ENCODE assay signal across 13 cellular contexts in genomic region chr5:101009758-101010519, GRCh38.
DNase-seq lines count a peak whose midpoint lies in the region; ATAC-seq, FAIRE-seq and TF ChIP-seq lines count a peak whose summit lies in the region.
"Had no signal": no experiment of that assay in that cellular context is flagged by ENCODE, and none has a peak within 500 bp of the region (broad histone marks: within the 10 kb centered on the region; RNA-seq: fewer than 3 reads in every experiment).

No MANE protein-coding gene starts in this region.

- no peaks in the 10 kb centered on the region for H3K36me3 ChIP-seq in OCI-LY3 (replicated peaks; ENCODE audit: low read depth, low read length)
- no peaks in the 10 kb centered on the region for H3K36me3 ChIP-seq in CD8-positive, alpha-beta T cell (ENCODE audit: insufficient read depth, low read length)

- H3K27ac ChIP-seq in OCI-LY3 (ENCODE audit: low read length), result no peak overlapping the region
- H3K27ac ChIP-seq in CD8-positive, alpha-beta T cell (ENCODE audit: low read depth, low read length), result no peak overlapping the region

- H3K4me3 Mint-ChIP-seq in CD8-positive, alpha-beta T cell, result no peak overlapping the region
- H3K4me3 Mint-ChIP-seq: activated naive CD4-positive, alpha-beta T cell treated with anti-CD3 and anti-CD28 coated beads, Interleukin-2, amount 50 U/mL, for 24 hours had no signal

- no peak for DNase-seq in GM12892 (ENCODE audit: insufficient read length)
- no peak for DNase-seq in urothelium cell line (ENCODE audit: low spot score)
- no peak for DNase-seq in NCI-H524 (lab: John Stamatoyannopoulos, UW)
- no peak for DNase-seq in Ammon's horn (ENCODE audit: low spot score)
- DNase-seq in CD8-positive, alpha-beta T cell, result no peak
- DNase-seq: effector CD8-positive, alpha-beta T cell; NCI-H1417 treated with DMSO at 0.1 percent for 48 hours had no signal

- no peak for TF ChIP-seq POLR2A in GM12892 (IDR thresholded peaks at IDR 0.05; ENCODE audit: low read depth, low read length)

- CTCF ChIA-PET in CD8-positive, alpha-beta T cell (lab: Charles Lee), result interaction anchor here (1.2 kb wide), 1 partner anchor 9 kb away, joined by 4 read pairs; no protein-coding TSS in a partner anchor

- intact Hi-C loops in CD8-positive, alpha-beta T cell (cut with DNase I, micrococcal nuclease), result loop anchor here in 1 of 2 experiments (5.0 to 10.0 kb wide), 2 partner anchors 108 to 385 kb away; partner anchors contain the start of gene ST8SIA4

- POLR2A ChIA-PET in CD8-positive, alpha-beta T cell (lab: Charles Lee), result no interaction called here

- FAIRE-seq in GM12892 (lab: Jason Lieb, UNC), result peak; percentile 90
- no peak for FAIRE-seq in urothelium cell line (lab: Jason Lieb, UNC)

- H3K9me3 ChIP-seq in OCI-LY3 (ENCODE audit: insufficient read depth, low read length), result no peaks in the 10 kb centered on the region
- H3K9me3 ChIP-seq in CD8-positive, alpha-beta T cell (ENCODE audit: low read length), result no peaks in the 10 kb centered on the region

- no peak overlapping the region for H3K9ac ChIP-seq in OCI-LY3 (ENCODE audit: low read length)

- H3K79me2 ChIP-seq in OCI-LY3 (ENCODE audit: low read length), result no peaks in the 10 kb centered on the region

- no peaks in the 10 kb centered on the region for H3K4me1 Mint-ChIP-seq in CD8-positive, alpha-beta T cell (ENCODE audit: low read depth)

- H3K27me3 Mint-ChIP-seq in CD8-positive, alpha-beta T cell (ENCODE audit: low read depth), result no peaks in the 10 kb centered on the region
- H3K27me3 Mint-ChIP-seq: activated naive CD4-positive, alpha-beta T cell treated with anti-CD3 and anti-CD28 coated beads, Interleukin-2, amount 50 U/mL, for 24 hours had no signal

- no peaks in the 10 kb centered on the region for H4K20me1 ChIP-seq in OCI-LY3 (ENCODE audit: insufficient read depth, low read length)

- no peak for TF ChIP-seq CTCF in OCI-LY3 (IDR thresholded peaks at IDR 0.05; ENCODE audit: low read depth, low read length)
- no peak for TF ChIP-seq CTCF in CD8-positive, alpha-beta T cell (IDR thresholded peaks at IDR 0.05)

- peak overlapping the region; percentile 63 for H3K4me3 ChIP-seq in OCI-LY3 (ENCODE audit: low read length)
- H3K4me3 ChIP-seq in CD8-positive, alpha-beta T cell (ENCODE audit: low read depth, low read length), result no peak overlapping the region

- H3K4me2 ChIP-seq in OCI-LY3 (ENCODE audit: low read length), result peak overlapping the region; percentile 93

- ATAC-seq in GM21367 (IDR thresholded peaks at IDR 0.05; ENCODE audit: unreplicated experiment) (peak; percentile 95), HG03045 (IDR thresholded peaks at IDR 0.05; ENCODE audit: unreplicated experiment) (peak; percentile 82)
- ATAC-seq in CD8-positive, alpha-beta T cell, result no peak
- ATAC-seq: activated CD4-positive, CD25-positive, alpha-beta regulatory T cell treated with anti-CD3 and anti-CD28 coated beads, Interleukin-2, amount 50 U/mL, for 24 hours; Panc1 had no signal

- H3K9me3 Mint-ChIP-seq in CD8-positive, alpha-beta T cell, result no peaks in the 10 kb centered on the region
- H3K9me3 Mint-ChIP-seq: activated naive CD4-positive, alpha-beta T cell treated with anti-CD3 and anti-CD28 coated beads, Interleukin-2, amount 50 U/mL, for 24 hours had no signal

- H3K27me3 ChIP-seq in OCI-LY3 (ENCODE audit: low read depth, low read length), result no peaks in the 10 kb centered on the region
- H3K27me3 ChIP-seq in CD8-positive, alpha-beta T cell (ENCODE audit: insufficient read depth, low read length), result no peaks in the 10 kb centered on the region

- H3K4me1 ChIP-seq in OCI-LY3 (ENCODE audit: low read length), result peaks cover 12% of the 10 kb centered on the region
- H3K4me1 ChIP-seq in CD8-positive, alpha-beta T cell (ENCODE audit: insufficient read depth, low read length), result no peaks in the 10 kb centered on the region

- no peak overlapping the region for H2AFZ ChIP-seq in OCI-LY3 (ENCODE audit: low read depth, low read length)

- H3K36me3 Mint-ChIP-seq in CD8-positive, alpha-beta T cell, result no peaks in the 10 kb centered on the region
- H3K36me3 Mint-ChIP-seq: activated naive CD4-positive, alpha-beta T cell treated with anti-CD3 and anti-CD28 coated beads, Interleukin-2, amount 50 U/mL, for 24 hours had no signal

- H3K27ac Mint-ChIP-seq in CD8-positive, alpha-beta T cell, result no peak overlapping the region
- H3K27ac Mint-ChIP-seq: activated naive CD4-positive, alpha-beta T cell treated with anti-CD3 and anti-CD28 coated beads, Interleukin-2, amount 50 U/mL, for 24 hours had no signal
